Comparison of ENCODE assay signal across 17 cellular contexts in genomic region chr7:108630002-108630401, GRCh38.
DNase-seq lines count a peak whose midpoint lies in the region; ATAC-seq, FAIRE-seq and TF ChIP-seq lines count a peak whose summit lies in the region.
"Had no signal": no experiment of that assay in that cellular context is flagged by ENCODE, and none has a peak within 500 bp of the region (broad histone marks: within the 10 kb centered on the region; RNA-seq: fewer than 3 reads in every experiment).

No MANE protein-coding gene starts in this region.

- WGBS in right lobe of liver (ENCODE audit: insufficient coverage, low coverage, low lambda C conversion rate, missing lambda C conversion rate) = 54% methylated on average over 2 of the region's 2 CpGs
- 14% methylated on average over 2 of the region's 2 CpGs for WGBS in HepG2 (ENCODE audit: low lambda C conversion rate)
- WGBS in mesenchymal stem cell = 91% methylated on average over 2 of the region's 2 CpGs

- BruUV-seq in HepG2 (replicated peaks; lab: Mats Ljungman, UMichigan) = no TSS peak

- no peaks in the 10 kb centered on the region for H4K20me1 ChIP-seq in HepG2 (ENCODE audit: insufficient read depth, low read length)

- no peak overlapping the region for H3K4ac ChIP-seq in mesenchymal stem cell (ENCODE audit: low read depth in 1 of 2, low read length in 2 of 2)

- CTCF ChIA-PET in HepG2 (lab: Yijun Ruan, JAX; ENCODE audit: low intra/inter-chr PET ratio, low total read pairs) = no interaction called here

- H4K8ac ChIP-seq in mesenchymal stem cell (ENCODE audit: low read length) = no peak overlapping the region

- H3K79me1 ChIP-seq in mesenchymal stem cell (replicated peaks; ENCODE audit: low read length, poor library complexity, severe bottlenecking) = no peaks in the 10 kb centered on the region

- H3K9me3 ChIP-seq in right lobe of liver (no peaks in the 10 kb centered on the region), HepG2 (ENCODE audit: low read length) (no peaks in the 10 kb centered on the region), mesenchymal stem cell (ENCODE audit: control insufficient read depth, low read length) (no peaks in the 10 kb centered on the region)
- H3K9me3 ChIP-seq: gastrocnemius medialis, neutrophil had no signal

- no peak overlapping the region for H3K23ac ChIP-seq in mesenchymal stem cell (ENCODE audit: low read length in 2 of 2)

- TF ChIP-seq POLR2A in right lobe of liver (IDR thresholded peaks at IDR 0.05) (no peak), HepG2 (IDR thresholded peaks at IDR 0.05; ENCODE audit: insufficient read depth in 1 of 2, low read depth in 2 of 2, low read length in 2 of 2) (no peak)

- TF ChIP-seq EP300 in HepG2 (IDR thresholded peaks at IDR 0.05; ENCODE audit: low read depth in 2 of 2, low read length in 2 of 2) (no peak), HepG2 (CRISPR knock-in tag; IDR thresholded peaks at IDR 0.05; ENCODE audit: borderline replicate concordance) (no peak)

- intact Hi-C loops in right lobe of liver (cut with DNase I) = no loop called here
- intact Hi-C loops in HepG2 (cut with micrococcal nuclease; ENCODE audit: unreplicated experiment) = no loop called here

- H4K91ac ChIP-seq in mesenchymal stem cell (ENCODE audit: low read length) = no peak overlapping the region

- H3K9ac ChIP-seq in HepG2 (ENCODE audit: insufficient read depth, low read depth, low read length) (no peak overlapping the region), mesenchymal stem cell (ENCODE audit: low read length) (no peak overlapping the region)

- no peak overlapping the region for H2BK120ac ChIP-seq in mesenchymal stem cell (ENCODE audit: low read depth, low read length)

- H3K4me2 ChIP-seq in HepG2 (ENCODE audit: low read depth, low read length) (no peak overlapping the region), mesenchymal stem cell (ENCODE audit: low read length, poor library complexity, severe bottlenecking) (no peak overlapping the region)

- peaks cover 5 to 7% of the 10 kb centered on the region in 2 donors for H3K27me3 Mint-ChIP-seq in natural killer cell treated with Interleukin-12 subunit alpha and Interleukin-12 subunit beta and Interleukin-15 and Interleukin-18, amount 100 ng/mL, for 72 hours

- no peak for TF ChIP-seq RAD21 in HepG2 (CRISPR knock-in tag; IDR thresholded peaks at IDR 0.05)

- H3K4me3 Mint-ChIP-seq in natural killer cell treated with Interleukin-12 subunit alpha and Interleukin-12 subunit beta and Interleukin-15 and Interleukin-18, amount 100 ng/mL, for 72 hours = no peak overlapping the region
- H3K4me3 Mint-ChIP-seq: activated naive CD8-positive, alpha-beta T cell had no signal

- no peaks in the 10 kb centered on the region for H3K36me3 Mint-ChIP-seq in natural killer cell treated with Interleukin-12 subunit alpha and Interleukin-12 subunit beta and Interleukin-15 and Interleukin-18, amount 100 ng/mL, for 72 hours
- H3K36me3 Mint-ChIP-seq: activated naive CD8-positive, alpha-beta T cell had no signal

- H2BK5ac ChIP-seq in mesenchymal stem cell (ENCODE audit: low read depth, low read length, poor library complexity, severe bottlenecking) = no peak overlapping the region

- no peak for TF ChIP-seq CTCF in right lobe of liver (IDR thresholded peaks at IDR 0.05)
- no peak for TF ChIP-seq CTCF in HepG2 (CRISPR knock-in tag; IDR thresholded peaks at IDR 0.05)
- no peak for TF ChIP-seq CTCF in choroid plexus epithelial cell (conservative IDR thresholded peaks at IDR 0.05; ENCODE audit: low read depth, low read length)

- H3K4me1 ChIP-seq in right lobe of liver (no peaks in the 10 kb centered on the region), HepG2 (ENCODE audit: insufficient read depth, low read length) (no peaks in the 10 kb centered on the region), mesenchymal stem cell (ENCODE audit: control insufficient read depth, insufficient read depth, low read depth, low read length) (no peaks in the 10 kb centered on the region)
- H3K4me1 ChIP-seq: gastrocnemius medialis had no signal

- H3K79me2 ChIP-seq in HepG2 (ENCODE audit: insufficient read depth, low read length) = no peaks in the 10 kb centered on the region

- no peak overlapping the region for H2BK15ac ChIP-seq in mesenchymal stem cell (ENCODE audit: low read depth, poor library complexity, severe bottlenecking)

- H3K4me3 ChIP-seq in right lobe of liver (no peak overlapping the region), HepG2 (replicated peaks in 1 of 3; ENCODE audit: insufficient read depth in 1 of 3, low read depth in 2 of 3, low read length in 3 of 3) (no peak overlapping the region), choroid plexus epithelial cell (ENCODE audit: low read depth, low read length) (no peak overlapping the region), mesenchymal stem cell (ENCODE audit: insufficient read depth in 1 of 2, low read depth in 1 of 2, low read length in 2 of 2) (no peak overlapping the region)
- H3K4me3 ChIP-seq: gastrocnemius medialis had no signal

- H2BK12ac ChIP-seq in mesenchymal stem cell (ENCODE audit: low read length in 2 of 2) = no peak overlapping the region

- H2AK5ac ChIP-seq in mesenchymal stem cell (ENCODE audit: low read length, severe bottlenecking) = no peak overlapping the region

- no peaks in the 10 kb centered on the region for H3K4me1 Mint-ChIP-seq in natural killer cell treated with Interleukin-12 subunit alpha and Interleukin-12 subunit beta and Interleukin-15 and Interleukin-18, amount 100 ng/mL, for 72 hours (ENCODE audit: low read depth in 2 of 2)

- H3K36me3 ChIP-seq in right lobe of liver = no peaks in the 10 kb centered on the region
- no peaks in the 10 kb centered on the region for H3K36me3 ChIP-seq in HepG2 (replicated peaks in 1 of 2; ENCODE audit: control insufficient read depth in 1 of 2, insufficient read depth in 2 of 2, low read length in 2 of 2)
- H3K36me3 ChIP-seq in mesenchymal stem cell (ENCODE audit: control insufficient read depth in 1 of 2, insufficient read depth in 2 of 2, low read depth in 1 of 2, low read length in 2 of 2) = no peaks in the 10 kb centered on the region
- H3K36me3 ChIP-seq: gastrocnemius medialis, neutrophil had no signal

- POLR2A ChIA-PET in HepG2 (lab: Yijun Ruan, JAX) = no interaction called here

- no peak overlapping the region for H3K27ac Mint-ChIP-seq in natural killer cell treated with Interleukin-12 subunit alpha and Interleukin-12 subunit beta and Interleukin-15 and Interleukin-18, amount 100 ng/mL, for 72 hours
- H3K27ac Mint-ChIP-seq: activated naive CD8-positive, alpha-beta T cell had no signal

- H3K14ac ChIP-seq in mesenchymal stem cell (ENCODE audit: low read length in 2 of 2) = peak overlapping the region in 1 of 2 experiments; percentile 20

- H2AFZ ChIP-seq in HepG2 (ENCODE audit: low read length) = no peak overlapping the region
- H2AFZ ChIP-seq in mesenchymal stem cell (ENCODE audit: low read depth, low read length) = peak overlapping the region; percentile 27

- H3K27me3 ChIP-seq in right lobe of liver = no peaks in the 10 kb centered on the region
- no peaks in the 10 kb centered on the region; a peak in 1 of 5 replicates for H3K27me3 ChIP-seq in HepG2 (ENCODE audit: control insufficient read depth in 1 of 2, insufficient read depth in 2 of 2, low read length in 2 of 2)
- H3K27me3 ChIP-seq in mesenchymal stem cell (ENCODE audit: control insufficient read depth in 1 of 2, insufficient read depth in 1 of 2, low read length in 2 of 2) = peaks cover 0 to 6% of the 10 kb centered on the region in 2 experiments
- H3K27me3 ChIP-seq: gastrocnemius medialis, neutrophil had no signal

- peak in 3 of 4 donors; percentile 34 to 38 (median 34) for ATAC-seq in right lobe of liver
- no peak for ATAC-seq in HepG2
- ATAC-seq in natural killer cell treated with Interleukin-12 subunit alpha and Interleukin-12 subunit beta and Interleukin-15 and Interleukin-18, amount 100 ng/mL, for 72 hours = no peak
- no peak for ATAC-seq in HG03095 (IDR thresholded peaks at IDR 0.05; ENCODE audit: unreplicated experiment)
- ATAC-seq: gastrocnemius medialis, left colon had no signal

- H3K9me3 Mint-ChIP-seq in natural killer cell treated with Interleukin-12 subunit alpha and Interleukin-12 subunit beta and Interleukin-15 and Interleukin-18, amount 100 ng/mL, for 72 hours = no peaks in the 10 kb centered on the region

- no peak for FAIRE-seq in HepG2 (lab: Jason Lieb, UNC)
- FAIRE-seq: urothelium cell line had no signal

- no peak overlapping the region for H3K18ac ChIP-seq in mesenchymal stem cell (ENCODE audit: low read depth in 1 of 2, low read length in 2 of 2)

- no peak for DNase-seq in right lobe of liver
- DNase-seq in HepG2 (ENCODE audit: low spot score) = no peak
- DNase-seq in choroid plexus epithelial cell (ENCODE audit: low read depth) = peak; percentile 56
- peak; percentile 14 for DNase-seq in mesenchymal stem cell
- DNase-seq in AG08396 (ENCODE audit: low spot score) = no peak
- no peak for DNase-seq in natural killer cell treated with Interleukin-12 subunit alpha and Interleukin-12 subunit beta and Interleukin-15 and Interleukin-18, amount 100 ng/mL, for 72 hours (ENCODE audit: low spot score)
- DNase-seq in GF-D8 (lab: John Stamatoyannopoulos, UW) = no peak
- DNase-seq: activated CD8-positive, alpha-beta memory T cell treated with anti-CD3 and anti-CD28 coated beads, Interleukin-2, amount 50 U/mL, for 4 hours; DMS53; gastrocnemius medialis; left colon; NCI-H1417 had no signal

- in situ Hi-C loops in HepG2 (cut with HindIII; ENCODE audit: extremely low pct_ligation_motif_present, low pct_unique_long_range_greater_than_20kb) = no loop called here

- H3K27ac ChIP-seq in right lobe of liver (no peak overlapping the region), HepG2 (ENCODE audit: extremely low read length, insufficient read depth, low read length) (no peak overlapping the region), mesenchymal stem cell (ENCODE audit: low read length, poor library complexity, severe bottlenecking) (no peak overlapping the region)
- H3K27ac ChIP-seq: gastrocnemius medialis, neutrophil, VCaP had no signal

TF ChIP-seq in HepG2, 621 proteins besides CTCF, POLR2A, EP300 and RAD21 (continues in another document):
- TF ChIP-seq RNF219 (CRISPR knock-in tag; IDR thresholded peaks at IDR 0.05) = no peak
- no peak for TF ChIP-seq SALL2 (CRISPR knock-in tag; IDR thresholded peaks at IDR 0.05)

Comparison
In these comparisons a context has a peak if more than half of its experiments do, and no peak if none do; other contexts are left out.
1. ATAC-seq: peak in right lobe of liver (3 of 4); none in HepG2 (single experiment), natural killer cell treated with Interleukin-12 subunit alpha and Interleukin-12 subunit beta and Interleukin-15 and Interleukin-18, amount 100 ng/mL, for 72 hours (0 of 2) and HG03095 (single experiment).
2. DNase-seq: peak in choroid plexus epithelial cell (single experiment) and mesenchymal stem cell (single experiment); none in right lobe of liver (0 of 3), HepG2 (single experiment), AG08396 (single experiment), natural killer cell treated with Interleukin-12 subunit alpha and Interleukin-12 subunit beta and Interleukin-15 and Interleukin-18, amount 100 ng/mL, for 72 hours (single experiment) and GF-D8 (single experiment).